Comparison of ENCODE assay signal across 24 cellular contexts in genomic region chr7:151074817-151075661, GRCh38. TPM values are rescaled to one million over a fixed set of nuclear protein-coding genes. Genes with fewer than 3 reads are reported as not detected.
DNase-seq lines count a peak whose midpoint lies in the region; ATAC-seq and TF ChIP-seq lines count a peak whose summit lies in the region.
"Had no signal": no experiment of that assay in that cellular context is flagged by ENCODE, and none has a peak within 500 bp of the region (broad histone marks: within the 10 kb centered on the region; RNA-seq: fewer than 3 reads in every experiment).

No MANE protein-coding gene starts in this region.

- peaks cover 19% of the 10 kb centered on the region for H3K4me1 Mint-ChIP-seq in activated CD4-positive, alpha-beta T cell treated with anti-CD3 and anti-CD28 coated beads for 36 hours
- H3K4me1 Mint-ChIP-seq in neural progenitor cell: peaks cover 15% of the 10 kb centered on the region

- H3K27me3 ChIP-seq in IMR-90 (ENCODE audit: control insufficient read depth, insufficient read depth, low read length): no peaks in the 10 kb centered on the region
- no peaks in the 10 kb centered on the region for H3K27me3 ChIP-seq in neural progenitor cell
- H3K27me3 ChIP-seq: ascending aorta, testis had no signal

- POLR2A ChIA-PET in activated CD4-positive, alpha-beta T cell treated with anti-CD3 and anti-CD28 coated beads for 36 hours (lab: Charles Lee): no interaction called here
- POLR2A ChIA-PET in IMR-90 (lab: Charles Lee; ENCODE audit: unreplicated experiment): no interaction called here

- CTCF ChIA-PET in activated CD4-positive, alpha-beta T cell treated with anti-CD3 and anti-CD28 coated beads for 36 hours (lab: Charles Lee): no interaction called here
- CTCF ChIA-PET in IMR-90 (lab: Yijun Ruan, JAX): no interaction called here

- intact Hi-C loops in activated CD4-positive, alpha-beta T cell treated with anti-CD3 and anti-CD28 coated beads for 36 hours (cut with DNase I, micrococcal nuclease): no loop called here
- intact Hi-C loops in IMR-90 (cut with micrococcal nuclease): no loop called here

- H3K9me1 ChIP-seq in IMR-90 (ENCODE audit: insufficient read depth, low read length): no peaks in the 10 kb centered on the region

- H2AK9ac ChIP-seq in IMR-90 (replicated peaks; ENCODE audit: low read depth, low read length, poor library complexity): peak overlapping the region; percentile 15

- no peaks in the 10 kb centered on the region for H3K27me3 Mint-ChIP-seq in activated CD4-positive, alpha-beta T cell treated with anti-CD3 and anti-CD28 coated beads for 36 hours
- peaks cover 10% of the 10 kb centered on the region for H3K27me3 Mint-ChIP-seq in neural progenitor cell (ENCODE audit: insufficient read depth, low read depth)

- H2AK5ac ChIP-seq in IMR-90 (ENCODE audit: low read depth, low read length): no peak overlapping the region; the same call in 1 of the 2 replicates

- no peaks in the 10 kb centered on the region for H3K9me3 Mint-ChIP-seq in activated CD4-positive, alpha-beta T cell treated with anti-CD3 and anti-CD28 coated beads for 36 hours (ENCODE audit: low read depth)
- no peaks in the 10 kb centered on the region for H3K9me3 Mint-ChIP-seq in neural progenitor cell
- H3K9me3 Mint-ChIP-seq: immature natural killer cell; nephron progenitor cell; T-helper 2 cell treated with Interferon-gamma antibody and Interleukin-4, amounts not matched to agents 5 μg/mL and 100 μg/mL, for 36 hours had no signal

- no peak overlapping the region for H2BK5ac ChIP-seq in IMR-90 (ENCODE audit: low read depth, low read length, poor library complexity, severe bottlenecking)

- H3K9me3 ChIP-seq in IMR-90 (ENCODE audit: control insufficient read depth, insufficient read depth, low read length) (no peaks in the 10 kb centered on the region), neural progenitor cell (ENCODE audit: low read depth) (no peaks in the 10 kb centered on the region)
- H3K9me3 ChIP-seq: ascending aorta, testis had no signal

- no peak overlapping the region for H3K14ac ChIP-seq in IMR-90 (replicated peaks; ENCODE audit: low read depth, low read length)

- no peak overlapping the region for H2BK120ac ChIP-seq in IMR-90 (ENCODE audit: low read depth, low read length)

- no peak overlapping the region for H4K5ac ChIP-seq in IMR-90 (ENCODE audit: low read depth, low read length)

- no peak overlapping the region for H2BK15ac ChIP-seq in IMR-90 (ENCODE audit: low read depth, low read length)

- no peak overlapping the region for H3K4ac ChIP-seq in IMR-90 (ENCODE audit: low read depth, low read length)

- no peak for DNase-seq in activated CD4-positive, alpha-beta T cell treated with anti-CD3 and anti-CD28 coated beads for 36 hours
- DNase-seq in activated CD4-positive, alpha-beta T cell treated with anti-CD3 and anti-CD28 coated beads, Interleukin-2, amount 50 U/mL, for 1 hour: no peak
- DNase-seq in IMR-90: no peak
- no peak for DNase-seq in neural progenitor cell (ENCODE audit: low spot score)
- DNase-seq in superior temporal gyrus (ENCODE audit: extremely low spot score): no peak
- DNase-seq: activated CD4-positive, alpha-beta T cell treated with anti-CD3 and anti-CD28 coated beads for 1 hour; activated effector memory CD4-positive, alpha-beta T cell treated with Interleukin-2 at 50 U/mL for 16 hours; cortex of kidney; effector memory CD4-positive, alpha-beta T cell; immature natural killer cell; left colon; mammary epithelial cell; NCI-H1048; NCI-H1694; nephron progenitor cell; small intestine; stimulated activated naive CD8-positive, alpha-beta T cell treated with anti-CD3 and anti-CD28 coated beads, Interleukin-15, Interleukin-2, amounts not matched to agents 100 U/mL and 50 U/mL, for 24 hours; testis had no signal

- H3K27ac ChIP-seq in IMR-90 (ENCODE audit: insufficient read depth, low read length): no peak overlapping the region
- H3K27ac ChIP-seq in neural progenitor cell: no peak overlapping the region
- H3K27ac ChIP-seq: ascending aorta, epithelial cell of prostate, testis had no signal

- no peak for TF ChIP-seq POLR2A in IMR-90 (IDR thresholded peaks at IDR 0.05; ENCODE audit: low read depth, low read length)

- H3K23ac ChIP-seq in IMR-90 (ENCODE audit: low read depth, low read length): no peak overlapping the region

- H3K27ac Mint-ChIP-seq in activated CD4-positive, alpha-beta T cell treated with anti-CD3 and anti-CD28 coated beads for 36 hours: peak overlapping the region; percentile 25
- peak overlapping the region; percentile 69 for H3K27ac Mint-ChIP-seq in neural progenitor cell
- H3K27ac Mint-ChIP-seq: immature natural killer cell; nephron progenitor cell; T-helper 2 cell treated with Interferon-gamma antibody and Interleukin-4, amounts not matched to agents 5 μg/mL and 100 μg/mL, for 36 hours had no signal

- H3K36me3 Mint-ChIP-seq in activated CD4-positive, alpha-beta T cell treated with anti-CD3 and anti-CD28 coated beads for 36 hours (ENCODE audit: low read depth): peaks cover 26% of the 10 kb centered on the region
- peaks cover 12% of the 10 kb centered on the region for H3K36me3 Mint-ChIP-seq in neural progenitor cell

- H3K4me2 ChIP-seq in IMR-90 (ENCODE audit: low read depth, low read length): no peak overlapping the region
- H3K4me2 ChIP-seq in neural progenitor cell: no peak overlapping the region

- peak overlapping the region; percentile 43 for H2AFZ ChIP-seq in IMR-90 (replicated peaks; ENCODE audit: low read length, poor library complexity)
- H2AFZ ChIP-seq in neural progenitor cell (replicated peaks): no peak overlapping the region

- H4K20me1 ChIP-seq in IMR-90 (ENCODE audit: insufficient read depth, low read length) (peaks cover 22% of the 10 kb centered on the region), neural progenitor cell (ENCODE audit: low read depth) (peaks cover 23% of the 10 kb centered on the region)

- H3K79me1 ChIP-seq in IMR-90 (ENCODE audit: low read depth in 1 of 2, low read length in 2 of 2): peaks cover 13 to 56% of the 10 kb centered on the region in 2 experiments; a peak in 3 of 4 replicates

- peaks cover 25% of the 10 kb centered on the region for H3F3A ChIP-seq in neural progenitor cell (ENCODE audit: low read depth)

- H4K8ac ChIP-seq in IMR-90 (ENCODE audit: low read depth in 2 of 2, low read length in 2 of 2): 0 out of 4 replicates have a peak overlapping the region, but pooled peaks of 1 of the 2 experiments have one; percentile 16

- dilution Hi-C loops in IMR-90 (cut with HindIII; ENCODE audit: low sequenced_read_pairs, unreplicated experiment): no loop called here

- no peak overlapping the region for H3K9ac ChIP-seq in IMR-90 (ENCODE audit: low read depth, low read length)
- no peak overlapping the region for H3K9ac ChIP-seq in neural progenitor cell

- 95% methylated on average over 23 of the region's 26 CpGs; no CpG with 5 or more reads in 1 of the 2 experiments for WGBS in IMR-90 (ENCODE audit: extremely low coverage in 2 of 2, insufficient read length in 1 of 2), 2 experiments

- H4K91ac ChIP-seq in IMR-90 (ENCODE audit: insufficient read depth, low read depth, low read length): no peak overlapping the region

- no peak overlapping the region for H3K18ac ChIP-seq in IMR-90 (ENCODE audit: low read depth, low read length)

- no peak overlapping the region for H2BK20ac ChIP-seq in IMR-90 (ENCODE audit: low read depth, low read length)

- H3K4me1 ChIP-seq in IMR-90 (ENCODE audit: control insufficient read depth, insufficient read depth, low read length) (peaks cover 8% of the 10 kb centered on the region), neural progenitor cell (peaks cover 14% of the 10 kb centered on the region)

- peaks cover 72% of the 10 kb centered on the region for H3K36me3 ChIP-seq in IMR-90 (ENCODE audit: control insufficient read depth, insufficient read depth, low read length)
- no peaks in the 10 kb centered on the region for H3K36me3 ChIP-seq in neural progenitor cell

- no peak overlapping the region for H3K4me3 Mint-ChIP-seq in activated CD4-positive, alpha-beta T cell treated with anti-CD3 and anti-CD28 coated beads for 36 hours
- peak overlapping the region; percentile 44 for H3K4me3 Mint-ChIP-seq in neural progenitor cell
- H3K4me3 Mint-ChIP-seq: CD14-positive monocyte; immature natural killer cell; nephron progenitor cell; T-helper 2 cell treated with Interferon-gamma antibody and Interleukin-4, amounts not matched to agents 5 μg/mL and 100 μg/mL, for 36 hours had no signal

- no peak for TF ChIP-seq CTCF in IMR-90 (conservative IDR thresholded peaks at IDR 0.05; ENCODE audit: low read depth, low read length)
- no peak for TF ChIP-seq CTCF in neural progenitor cell (IDR thresholded peaks at IDR 0.05)

- TF ChIP-seq RAD21 in IMR-90 (IDR thresholded peaks at IDR 0.05; ENCODE audit: low read length): no peak

- peaks cover 13% of the 10 kb centered on the region for H3K79me2 ChIP-seq in neural progenitor cell (ENCODE audit: low read depth)

- in situ Hi-C loops in IMR-90 (cut with MboI; ENCODE audit: low sequenced_read_pairs): no loop called here

- H3K56ac ChIP-seq in IMR-90 (ENCODE audit: extremely low read depth, insufficient read depth, low read length): no peak overlapping the region

- no TSS peak for BruUV-seq in IMR-90 (replicated peaks; lab: Mats Ljungman, UMichigan)

- H3K4me3 ChIP-seq in IMR-90 (ENCODE audit: insufficient read depth, low read depth, low read length) (no peak overlapping the region), neural progenitor cell (no peak overlapping the region)
- H3K4me3 ChIP-seq: ascending aorta, testis had no signal

- no peak for ATAC-seq in activated CD4-positive, alpha-beta T cell treated with anti-CD3 and anti-CD28 coated beads for 36 hours
- ATAC-seq in IMR-90 (ENCODE audit: low read depth): no peak
- ATAC-seq in HG03097 (IDR thresholded peaks at IDR 0.05; ENCODE audit: low FRiP score, unreplicated experiment): no peak
- ATAC-seq: left colon; Panc1; stimulated activated naive CD8-positive, alpha-beta T cell treated with anti-CD3 and anti-CD28 coated beads, Interleukin-15, Interleukin-2, amounts not matched to agents 100 U/mL and 50 U/mL, for 24 hours had no signal

RNA-seq across cellular contexts. Expression of gene FASTK, which starts 5.6 kb away (rescaled TPM):
- total RNA-seq in activated CD4-positive, alpha-beta T cell treated with anti-CD3 and anti-CD28 coated beads for 36 hours: 10 to 100 TPM; 56.6 to 56.7 TPM
- 41.9 and 53.8 TPM in 2 replicates for total RNA-seq in IMR-90 (2012; rRNA removed)
- polyA plus RNA-seq in IMR-90 (2012; rRNA removed): 115 and 127 TPM in 2 replicates
- 99.0 and 130 TPM in 2 replicates for polyA plus RNA-seq in IMR-90 (2012; cell fraction: cytosol; rRNA removed)
- polyA plus RNA-seq in IMR-90 (2012; cell fraction: nucleus; rRNA removed; ENCODE audit: low replicate concordance): 430 and 1,164 TPM in 2 replicates
- total RNA-seq in neural progenitor cell (ENCODE audit: low replicate concordance): 22.4 and 71.0 TPM in 2 replicates

RNA-seq across cellular contexts. Expression of gene TMUB1, which starts 8.3 kb away (rescaled TPM):
- total RNA-seq in activated CD4-positive, alpha-beta T cell treated with anti-CD3 and anti-CD28 coated beads for 36 hours: 10 to 100 TPM; 54.0 to 67.7 TPM
- 6.8 and 7.8 TPM in 2 replicates for total RNA-seq in IMR-90 (2012; rRNA removed)
- 29.8 and 38.3 TPM in 2 replicates for polyA plus RNA-seq in IMR-90 (2012; rRNA removed)
- polyA plus RNA-seq in IMR-90 (2012; cell fraction: cytosol; rRNA removed): 24.3 and 48.1 TPM in 2 replicates
- polyA plus RNA-seq in IMR-90 (2012; cell fraction: nucleus; rRNA removed; ENCODE audit: low replicate concordance): 34.7 and 60.3 TPM in 2 replicates
- 6.0 and 49.4 TPM in 2 replicates for total RNA-seq in neural progenitor cell (ENCODE audit: low replicate concordance)

RNA-seq across cellular contexts. Expression of gene AGAP3, which starts 11.2 kb away (rescaled TPM):
- 10 to 100 TPM; 29.4 to 33.2 TPM for total RNA-seq in activated CD4-positive, alpha-beta T cell treated with anti-CD3 and anti-CD28 coated beads for 36 hours
- 33.3 and 35.3 TPM in 2 replicates for total RNA-seq in IMR-90 (2012; rRNA removed)
- 93.9 and 99.5 TPM in 2 replicates for polyA plus RNA-seq in IMR-90 (2012; rRNA removed)
- 87.0 and 97.5 TPM in 2 replicates for polyA plus RNA-seq in IMR-90 (2012; cell fraction: cytosol; rRNA removed)
- 301 and 531 TPM in 2 replicates for polyA plus RNA-seq in IMR-90 (2012; cell fraction: nucleus; rRNA removed; ENCODE audit: low replicate concordance)
- total RNA-seq in neural progenitor cell (ENCODE audit: low replicate concordance): 38.9 and 73.0 TPM in 2 replicates

RNA-seq across cellular contexts. Expression of gene SLC4A2, which starts 15.7 kb away (rescaled TPM):
- 10 to 100 TPM; 58.7 to 85.0 TPM for total RNA-seq in activated CD4-positive, alpha-beta T cell treated with anti-CD3 and anti-CD28 coated beads for 36 hours
- total RNA-seq in IMR-90 (2012; rRNA removed): 25.3 and 29.6 TPM in 2 replicates
- polyA plus RNA-seq in IMR-90 (2012; rRNA removed): 91.0 and 112 TPM in 2 replicates
- 70.2 and 89.3 TPM in 2 replicates for polyA plus RNA-seq in IMR-90 (2012; cell fraction: cytosol; rRNA removed)
- polyA plus RNA-seq in IMR-90 (2012; cell fraction: nucleus; rRNA removed; ENCODE audit: low replicate concordance): 205 and 510 TPM in 2 replicates
- total RNA-seq in neural progenitor cell (ENCODE audit: low replicate concordance): 26.1 and 85.7 TPM in 2 replicates

RNA-seq across cellular contexts. Expression of gene CDK5, which starts 17.3 kb away (rescaled TPM):
- total RNA-seq in activated CD4-positive, alpha-beta T cell treated with anti-CD3 and anti-CD28 coated beads for 36 hours: 10 to 100 TPM; 12.5 to 16.7 TPM
- 22.4 and 24.7 TPM in 2 replicates for total RNA-seq in IMR-90 (2012; rRNA removed)
- 34.8 and 45.6 TPM in 2 replicates for polyA plus RNA-seq in IMR-90 (2012; rRNA removed)
- 29.1 and 41.6 TPM in 2 replicates for polyA plus RNA-seq in IMR-90 (2012; cell fraction: cytosol; rRNA removed)
- polyA plus RNA-seq in IMR-90 (2012; cell fraction: nucleus; rRNA removed; ENCODE audit: low replicate concordance): 16.0 and 19.1 TPM in 2 replicates
- total RNA-seq in neural progenitor cell (ENCODE audit: low replicate concordance): 8.1 and 10.3 TPM in 2 replicates
